8 cellular contexts compared by ENCODE assay signal in the genomic region with DNA sequence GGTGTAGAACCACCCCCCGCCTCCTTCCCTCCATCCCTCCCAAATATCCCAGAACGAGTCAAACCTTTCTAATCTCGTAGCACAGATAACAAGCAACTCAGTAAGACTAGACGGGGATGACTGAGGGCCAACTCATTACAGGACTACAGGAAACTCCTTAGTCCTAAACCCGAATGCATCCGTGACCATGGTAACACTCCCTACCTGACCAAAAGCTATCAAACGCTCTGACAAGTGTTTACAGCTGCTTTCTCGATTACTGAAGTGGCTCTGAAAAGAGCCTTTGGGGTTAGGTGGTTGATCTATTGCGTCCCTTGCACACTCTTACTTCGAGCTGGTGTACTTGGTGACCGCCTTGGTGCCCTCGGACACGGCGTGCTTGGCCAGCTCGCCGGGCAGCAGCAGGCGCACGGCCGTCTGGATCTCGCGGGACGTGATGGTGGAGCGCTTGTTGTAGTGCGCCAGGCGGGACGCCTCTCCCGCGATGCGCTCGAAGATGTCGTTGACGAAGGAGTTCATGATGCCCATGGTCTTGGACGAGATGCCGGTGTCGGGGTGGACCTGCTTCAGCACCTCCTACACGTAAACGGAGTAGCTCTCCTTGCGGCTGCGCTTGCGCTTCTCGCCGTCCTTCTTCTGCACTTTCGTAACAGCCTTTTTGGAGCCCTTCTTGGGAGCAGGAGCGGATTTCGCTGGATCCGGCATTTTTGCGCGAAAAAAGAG.
DNase-seq lines count a peak whose midpoint lies in the region; ATAC-seq and TF ChIP-seq lines count a peak whose summit lies in the region.
"Not testable (repeated sequence)": the region's sequence is repeated elsewhere in the genome, so short reads cannot be mapped to it uniquely, and the experiment has no call there.

No MANE protein-coding gene starts in this region.

- peak; percentile 55 for ATAC-seq in activated naive CD8-positive, alpha-beta T cell treated with anti-CD3 and anti-CD28 coated beads, Interleukin-2, amount 10 ng/mL, durations not matched to agents 7 days and 5 days (ENCODE audit: low read depth)
- peak; percentile 26 for ATAC-seq in effector memory CD8-positive, alpha-beta T cell (replicated peaks)
- peak; percentile 24 to 82 (median 57) for ATAC-seq in heart right ventricle
- peak; percentile 12 for ATAC-seq in lung (ENCODE audit: insufficient read depth, low FRiP score)

- TF ChIP-seq POLR2A in uterus (IDR thresholded peaks at IDR 0.05) = peak in 1 of 2 donors; percentile 26

- POLR2A ChIA-PET in activated naive CD8-positive, alpha-beta T cell treated with anti-CD3 and anti-CD28 coated beads, Interleukin-2, amount 10 ng/mL, durations not matched to agents 7 days and 5 days (lab: Charles Lee) = not testable (repeated sequence)

- not testable (repeated sequence) for TF ChIP-seq CTCF in heart right ventricle (IDR thresholded peaks at IDR 0.05); lung (IDR thresholded peaks at IDR 0.05; ENCODE audit: control extremely low read depth, extremely low read depth); retinal pigment epithelial cell (conservative IDR thresholded peaks at IDR 0.05; ENCODE audit: low read depth, low read length); uterus (IDR thresholded peaks at IDR 0.05)

- not testable (repeated sequence) for H3K9me3 ChIP-seq in heart right ventricle; lung (ENCODE audit: control insufficient read depth in 2 of 2, insufficient read depth in 1 of 2, low read length in 1 of 2); uterus

- H3K36me3 Mint-ChIP-seq in activated naive CD8-positive, alpha-beta T cell treated with anti-CD3 and anti-CD28 coated beads, Interleukin-2, amount 10 ng/mL, durations not matched to agents 7 days and 5 days; effector memory CD8-positive, alpha-beta T cell (ENCODE audit: insufficient read depth): not testable (repeated sequence)

- peak; percentile 36 for DNase-seq in DMS79 treated with DMSO at 0.1 percent for 48 hours (lab: John Stamatoyannopoulos, UW)
- DNase-seq in NCI-H2227 (lab: John Stamatoyannopoulos, UW; ENCODE audit: unreplicated experiment) = peak; percentile 53
- peak; percentile 26 for DNase-seq in activated naive CD8-positive, alpha-beta T cell treated with anti-CD3 and anti-CD28 coated beads, Interleukin-2, amount 10 ng/mL, durations not matched to agents 7 days and 5 days
- DNase-seq in effector memory CD8-positive, alpha-beta T cell = not testable (repeated sequence)
- peak; percentile 15 to 19 for DNase-seq in heart right ventricle
- peak; percentile 46 for DNase-seq in lung (ENCODE audit: low spot score)
- peak; percentile 4 for DNase-seq in retinal pigment epithelial cell (ENCODE audit: low read depth)
- DNase-seq in uterus = peak; percentile 51 to 59

- not testable (repeated sequence) for H3K4me3 Mint-ChIP-seq in activated naive CD8-positive, alpha-beta T cell treated with anti-CD3 and anti-CD28 coated beads, Interleukin-2, amount 10 ng/mL, durations not matched to agents 7 days and 5 days; effector memory CD8-positive, alpha-beta T cell

- WGBS in heart right ventricle, 2 donors = 2 to 10% methylated on average over 26 to 40 of the region's 48 CpGs
- 26 to 46% methylated on average over 35 to 41 of the region's 48 CpGs for WGBS in lung, 2 donors

- intact Hi-C loops in heart right ventricle (cut with DNase I); uterus (cut with DNase I; ENCODE audit: low total_unique reads): not testable (repeated sequence)

- not testable (repeated sequence) for H3K27me3 Mint-ChIP-seq in activated naive CD8-positive, alpha-beta T cell treated with anti-CD3 and anti-CD28 coated beads, Interleukin-2, amount 10 ng/mL, durations not matched to agents 7 days and 5 days; effector memory CD8-positive, alpha-beta T cell

- not testable (repeated sequence) for H3K27ac Mint-ChIP-seq in activated naive CD8-positive, alpha-beta T cell treated with anti-CD3 and anti-CD28 coated beads, Interleukin-2, amount 10 ng/mL, durations not matched to agents 7 days and 5 days; effector memory CD8-positive, alpha-beta T cell

- peaks cover 0 to 14% (median 0%) of the 10 kb centered on the region in 7 donors for H3K27me3 ChIP-seq in heart right ventricle
- H3K27me3 ChIP-seq in lung (ENCODE audit: control insufficient read depth, insufficient read depth); uterus: not testable (repeated sequence)

- H3K4me1 Mint-ChIP-seq in activated naive CD8-positive, alpha-beta T cell treated with anti-CD3 and anti-CD28 coated beads, Interleukin-2, amount 10 ng/mL, durations not matched to agents 7 days and 5 days; effector memory CD8-positive, alpha-beta T cell (ENCODE audit: low read depth in 2 of 2): not testable (repeated sequence)

- H3K9me3 Mint-ChIP-seq in activated naive CD8-positive, alpha-beta T cell treated with anti-CD3 and anti-CD28 coated beads, Interleukin-2, amount 10 ng/mL, durations not matched to agents 7 days and 5 days; effector memory CD8-positive, alpha-beta T cell: not testable (repeated sequence)

- H3K36me3 ChIP-seq in heart right ventricle; lung (ENCODE audit: control insufficient read depth in 2 of 2, insufficient read depth in 2 of 2, low read length in 2 of 2); uterus: not testable (repeated sequence)

- H3K4me3 ChIP-seq in heart right ventricle (peak overlapping the region in 9 of 10 donors; percentile 30 to 69 (median 54)), lung (peak overlapping the region; percentile 31), retinal pigment epithelial cell (ENCODE audit: low read length) (peak overlapping the region; percentile 52), uterus (peak overlapping the region; percentile 26 to 45)

- not testable (repeated sequence) for H3K4me1 ChIP-seq in heart right ventricle; lung (ENCODE audit: control insufficient read depth in 2 of 2, insufficient read depth in 2 of 2, low read length in 2 of 2); uterus

- H3K27ac ChIP-seq in heart right ventricle = peak overlapping the region in 3 of 10 donors; percentile 53 to 69 (median 68)
- H3K27ac ChIP-seq in lung (ENCODE audit: low read depth in 1 of 2, low read length in 1 of 2) = peak overlapping the region in 1 of 2 donors; percentile 53
- H3K27ac ChIP-seq in uterus = peak overlapping the region; percentile 30 to 82
